8 cellular contexts compared by ENCODE assay signal in the genomic region with DNA sequence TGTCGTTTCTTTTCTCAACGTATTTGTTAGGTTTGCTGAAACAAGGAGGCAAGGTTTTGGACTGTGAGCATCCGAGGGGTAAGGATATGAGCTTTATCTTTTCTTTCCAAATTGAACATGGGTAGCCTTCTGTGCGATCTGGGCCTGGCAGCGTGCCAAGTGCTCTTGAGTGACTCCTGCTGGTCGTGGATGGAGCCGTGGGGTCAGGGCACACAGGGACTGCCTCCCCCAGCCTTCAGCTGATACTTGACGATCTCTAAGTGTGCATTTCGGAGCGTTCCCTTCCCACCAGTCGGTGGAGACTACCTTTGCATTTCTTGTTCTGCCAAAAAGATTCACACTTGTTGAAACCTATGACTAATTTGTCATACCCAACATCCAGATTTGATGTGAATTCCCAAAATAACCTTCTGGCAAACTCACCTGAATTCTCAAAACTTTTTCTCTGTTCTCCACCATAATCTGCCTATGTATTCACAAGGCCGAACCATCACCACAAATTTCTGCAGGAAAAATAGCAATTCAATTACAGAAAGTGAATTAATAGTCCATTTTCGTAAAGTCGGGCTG. TPM values are rescaled to one million over a fixed set of nuclear protein-coding genes. Genes with fewer than 3 reads are reported as not detected.
DNase-seq lines count a peak whose midpoint lies in the region; ATAC-seq, FAIRE-seq and TF ChIP-seq lines count a peak whose summit lies in the region.

No MANE protein-coding gene starts in this region.

- no peaks in the 10 kb centered on the region for H4K20me1 ChIP-seq in fibroblast of lung (ENCODE audit: control insufficient read depth, extremely low read depth, insufficient read depth, low read length)

- H3K4me3 ChIP-seq in fibroblast of lung (replicated peaks in 1 of 4; ENCODE audit: control extremely low read depth in 1 of 4, insufficient read depth in 1 of 4, low read depth in 3 of 4, low read length in 4 of 4) = peak overlapping the region in 2 of 4 experiments; percentile 11 to 25
- no peak overlapping the region for H3K4me3 ChIP-seq in small intestine (ENCODE audit: low read depth in 1 of 2, low read length in 2 of 2)

- H3K4me1 Mint-ChIP-seq in activated T-helper 17 cell treated with anti-CD3 and anti-CD28 coated beads, Interleukin-2, amount 50 U/mL, for 72 hours = peaks cover 13% of the 10 kb centered on the region

- no peaks in the 10 kb centered on the region for H3K9me3 ChIP-seq in fibroblast of lung (ENCODE audit: control insufficient read depth, insufficient read depth, low read depth, low read length)
- H3K9me3 ChIP-seq in small intestine (ENCODE audit: control insufficient read depth, low read depth) = no peaks in the 10 kb centered on the region

- in situ Hi-C loops in ACHN (cut with HindIII; ENCODE audit: low pct_ligation_motif_present, low pct_unique_long_range_greater_than_20kb, low sequenced_read_pairs) = no loop called here

- no peak overlapping the region for H3K27ac Mint-ChIP-seq in activated T-helper 17 cell treated with anti-CD3 and anti-CD28 coated beads, Interleukin-2, amount 50 U/mL, for 72 hours

- H3K4me1 ChIP-seq in fibroblast of lung (ENCODE audit: control insufficient read depth, extremely low read depth, insufficient read depth, low read length) (peaks cover 10% of the 10 kb centered on the region), small intestine (ENCODE audit: control insufficient read depth in 2 of 2, insufficient read depth in 1 of 2, low read depth in 1 of 2, low read length in 1 of 2) (peaks cover 3 to 8% of the 10 kb centered on the region in 2 donors)

- peak; percentile 47 to 70 for TF ChIP-seq CTCF in fibroblast of lung (conservative IDR thresholded peaks at IDR 0.05 in 1 of 2, IDR thresholded peaks at IDR 0.05 in 1 of 2; ENCODE audit: low read depth in 1 of 2, low read length in 2 of 2)

- FAIRE-seq in H54 (lab: Jason Lieb, UNC) = no peak
- no peak for FAIRE-seq in small intestine (lab: Jason Lieb, UNC)

- H3K79me2 ChIP-seq in fibroblast of lung (ENCODE audit: control insufficient read depth, insufficient read depth, low read length) = no peaks in the 10 kb centered on the region

- ATAC-seq in HG02981 (IDR thresholded peaks at IDR 0.05; ENCODE audit: unreplicated experiment) (no peak), GM21447 (IDR thresholded peaks at IDR 0.05; ENCODE audit: unreplicated experiment) (no peak)
- ATAC-seq in activated T-helper 17 cell treated with anti-CD3 and anti-CD28 coated beads, Interleukin-2, amount 50 U/mL, for 72 hours (replicated peaks) = no peak

- H2AFZ ChIP-seq in fibroblast of lung (ENCODE audit: low read length) = no peak overlapping the region

- H3K4me3 Mint-ChIP-seq in activated T-helper 17 cell treated with anti-CD3 and anti-CD28 coated beads, Interleukin-2, amount 50 U/mL, for 72 hours = no peak overlapping the region

- H3K36me3 Mint-ChIP-seq in activated T-helper 17 cell treated with anti-CD3 and anti-CD28 coated beads, Interleukin-2, amount 50 U/mL, for 72 hours (ENCODE audit: low read depth) = no peaks in the 10 kb centered on the region

- peaks cover 5% of the 10 kb centered on the region for H3K27me3 Mint-ChIP-seq in activated T-helper 17 cell treated with anti-CD3 and anti-CD28 coated beads, Interleukin-2, amount 50 U/mL, for 72 hours

- peak overlapping the region; percentile 30 for H3K4me2 ChIP-seq in fibroblast of lung (ENCODE audit: extremely low read depth, insufficient read depth, low read length)

- no peak for TF ChIP-seq POLR2A in H54 (IDR thresholded peaks at IDR 0.05; ENCODE audit: low read depth, low read length)

- H3K27me3 ChIP-seq in fibroblast of lung (ENCODE audit: control insufficient read depth, insufficient read depth, low read length) (no peaks in the 10 kb centered on the region), small intestine (ENCODE audit: control insufficient read depth in 2 of 2, insufficient read depth in 2 of 2, low read length in 2 of 2) (no peaks in the 10 kb centered on the region)

- no peaks in the 10 kb centered on the region for H3K36me3 ChIP-seq in fibroblast of lung (ENCODE audit: control insufficient read depth, insufficient read depth, low read length)
- no peaks in the 10 kb centered on the region for H3K36me3 ChIP-seq in small intestine (ENCODE audit: control insufficient read depth in 2 of 2, insufficient read depth in 2 of 2, low read length in 2 of 2)

- H3K27ac ChIP-seq in fibroblast of lung (ENCODE audit: insufficient read depth, low read length) (peak overlapping the region; percentile 46), small intestine (ENCODE audit: low read depth in 1 of 2, low read length in 1 of 2) (peak overlapping the region in 1 of 2 donors; percentile 18)

- no peak overlapping the region for H3K9ac ChIP-seq in fibroblast of lung (ENCODE audit: insufficient read depth, low read length)

- DNase-seq in ACHN (peak; percentile 40), H54 (ENCODE audit: insufficient read length, low spot score) (peak; percentile 24), fibroblast of lung (ENCODE audit: low read depth in 2 of 2) (no peak), small intestine (peak; percentile 8)
- peak; percentile 73 for DNase-seq in activated CD4-positive, alpha-beta T cell treated with anti-CD3 and anti-CD28 coated beads for 48 hours

- 60 to 75% (median 67%) methylated on average over 14 of the region's 14 CpGs for WGBS in small intestine, 3 donors

- H3K9me3 Mint-ChIP-seq in activated T-helper 17 cell treated with anti-CD3 and anti-CD28 coated beads, Interleukin-2, amount 50 U/mL, for 72 hours = no peaks in the 10 kb centered on the region

RNA-seq across cellular contexts. Expression of gene CLMP, which starts 40.2 kb away (rescaled TPM):
- total RNA-seq in fibroblast of lung = 84.5 and 107 TPM in 2 replicates
- 151 and 243 TPM in 2 replicates for polyA plus RNA-seq in fibroblast of lung
- polyA plus RNA-seq in fibroblast of lung (2012) = 74.4 and 134 TPM in 2 replicates
- polyA minus RNA-seq in fibroblast of lung (ENCODE audit: low replicate concordance) = 180 and 200 TPM in 2 replicates
- polyA plus RNA-seq in small intestine = 10 to 100 TPM in 1 of 3 donors, 1 to 10 TPM in 1, under 1 TPM in 1; 0.22 to 12.2 (median 3.5) TPM
- under 1 TPM; 0.66 to 0.67 TPM for total RNA-seq in activated T-helper 17 cell treated with anti-CD3 and anti-CD28 coated beads, Interleukin-2, amount 50 U/mL, for 72 hours

Comparison
In these comparisons a context has a peak if more than half of its experiments do, and no peak if none do; other contexts are left out.
1. DNase-seq: peak in ACHN (single experiment), H54 (single experiment), activated CD4-positive, alpha-beta T cell treated with anti-CD3 and anti-CD28 coated beads for 48 hours (single experiment) and small intestine (single experiment); none in fibroblast of lung (0 of 2).
2. RNA of gene CLMP, which starts 40.2 kb away (total RNA-seq): 84.5 to 107 TPM in fibroblast of lung; 0.66 to 0.67 TPM in activated T-helper 17 cell treated with anti-CD3 and anti-CD28 coated beads, Interleukin-2, amount 50 U/mL, for 72 hours; every median in the first group is over 10 times any median in the second.